Comparison of ENCODE assay signal across 10 cellular contexts in genomic region chr3:46848271-46849097, GRCh38. TPM values are rescaled to one million over a fixed set of nuclear protein-coding genes. Genes with fewer than 3 reads are reported as not detected.
A peak's percentile ranks its signal among the peaks of the same experiment; 100 is the strongest.
DNase-seq lines count a peak whose midpoint lies in the region; ATAC-seq and TF ChIP-seq lines count a peak whose summit lies in the region.
"Had no signal": no experiment of that assay in that cellular context is flagged by ENCODE, and none has a peak within 500 bp of the region (broad histone marks: within the 10 kb centered on the region; RNA-seq: fewer than 3 reads in every experiment).

No MANE protein-coding gene starts in this region.

- CTCF ChIA-PET in OCI-LY7 (lab: Charles Lee; ENCODE audit: unreplicated experiment): no interaction called here

- H3K27ac ChIP-seq in OCI-LY7 (ENCODE audit: low read depth, low read length, poor library complexity, severe bottlenecking): no peak overlapping the region
- H3K27ac ChIP-seq: SK-N-MC had no signal

- no peaks in the 10 kb centered on the region for H3K36me3 ChIP-seq in OCI-LY7 (ENCODE audit: insufficient read depth, low read length)

- no peaks in the 10 kb centered on the region for H4K20me1 ChIP-seq in OCI-LY7 (ENCODE audit: insufficient read depth, low read length)

- TF ChIP-seq CTCF in GM12873 (IDR thresholded peaks at IDR 0.05; ENCODE audit: insufficient read depth, low read depth, low read length, missing control alignments) (peak; percentile 73), OCI-LY7 (conservative IDR thresholded peaks at IDR 0.05; ENCODE audit: low read length) (peak; percentile 75), progenitor cell of endocrine pancreas (IDR thresholded peaks at IDR 0.05; ENCODE audit: unreplicated experiment) (peak; percentile 53)

- POLR2A ChIA-PET in OCI-LY7 (lab: Charles Lee): no interaction called here

- H3K4me3 ChIP-seq in OCI-LY7 (ENCODE audit: low read depth, low read length, poor library complexity, severe bottlenecking): no peak overlapping the region
- H3K4me3 ChIP-seq: SK-N-MC had no signal

- no peaks in the 10 kb centered on the region for H3K36me3 Mint-ChIP-seq in progenitor cell of endocrine pancreas (ENCODE audit: insufficient read depth)
- H3K36me3 Mint-ChIP-seq: memory B cell had no signal

- no peak for TF ChIP-seq POLR2A in erythroblast (IDR thresholded peaks at IDR 0.05; ENCODE audit: low read length)

- H3K9me3 Mint-ChIP-seq in progenitor cell of endocrine pancreas (ENCODE audit: low read depth): no peaks in the 10 kb centered on the region
- H3K9me3 Mint-ChIP-seq: memory B cell had no signal

- no peak overlapping the region for H3K4me2 ChIP-seq in OCI-LY7 (ENCODE audit: low read length)

- no peak overlapping the region for H2AFZ ChIP-seq in OCI-LY7 (ENCODE audit: low read length)

- peak; percentile 19 for DNase-seq in OCI-LY7 (ENCODE audit: low spot score)
- DNase-seq in erythroblast (lab: John Stamatoyannopoulos, UW): peak; percentile 16 to 44
- no peak for DNase-seq in progenitor cell of endocrine pancreas (ENCODE audit: low spot score, unreplicated experiment)
- DNase-seq in DMS114 treated with DMSO at 0.1 percent for 48 hours (lab: John Stamatoyannopoulos, UW; ENCODE audit: unreplicated experiment): no peak
- DNase-seq in NCI-H2107 (lab: John Stamatoyannopoulos, UW): no peak

- peaks cover 4% of the 10 kb centered on the region for H3K27me3 Mint-ChIP-seq in progenitor cell of endocrine pancreas
- H3K27me3 Mint-ChIP-seq: memory B cell had no signal

- no peaks in the 10 kb centered on the region for H3K9me3 ChIP-seq in OCI-LY7 (ENCODE audit: low read length)

- peaks cover 4% of the 10 kb centered on the region for H3K4me1 Mint-ChIP-seq in progenitor cell of endocrine pancreas (ENCODE audit: low read depth)

- no TSS peak for BruUV-seq in OCI-LY7 (replicated peaks; lab: Mats Ljungman, UMichigan)

- no peak overlapping the region for H3K4me3 Mint-ChIP-seq in progenitor cell of endocrine pancreas (ENCODE audit: low read depth)
- H3K4me3 Mint-ChIP-seq: memory B cell had no signal

- no peaks in the 10 kb centered on the region for H3K9me2 ChIP-seq in OCI-LY7 (ENCODE audit: insufficient read depth, low read length)

- H3K27ac Mint-ChIP-seq in progenitor cell of endocrine pancreas: no peak overlapping the region
- H3K27ac Mint-ChIP-seq: memory B cell had no signal

- no peaks in the 10 kb centered on the region for H3K79me2 ChIP-seq in OCI-LY7 (ENCODE audit: insufficient read depth, low read depth, low read length)

- H3K4me1 ChIP-seq in OCI-LY7 (ENCODE audit: insufficient read depth, low read length, poor library complexity, severe bottlenecking): no peaks in the 10 kb centered on the region

- intact Hi-C loops in OCI-LY7 (cut with micrococcal nuclease; ENCODE audit: unreplicated experiment): no loop called here

- no peak for ATAC-seq in HG02623 (IDR thresholded peaks at IDR 0.05; ENCODE audit: unreplicated experiment)
- no peak for ATAC-seq in HG02840 (IDR thresholded peaks at IDR 0.05; ENCODE audit: low FRiP score, unreplicated experiment)

RNA-seq across cellular contexts. Expression of gene MYL3, which starts 14.8 kb away (rescaled TPM):
- total RNA-seq in OCI-LY7 (2014; rRNA removed; shearing (Covaris generic)): not detected in 2 replicates
- total RNA-seq in OCI-LY7 (2022) (not detected in 2 replicates), progenitor cell of endocrine pancreas (0.33 TPM in 1 of 2 replicates, not detected in the other)

RNA-seq across cellular contexts. Expression of gene PTH1R, which starts 29.0 kb away (rescaled TPM):
- total RNA-seq in OCI-LY7 (2014; rRNA removed; shearing (Covaris generic)): not detected in 2 replicates
- total RNA-seq in OCI-LY7 (2022) (not detected in 2 replicates), progenitor cell of endocrine pancreas (0.26 and 0.40 TPM in 2 replicates)

Comparison
In these comparisons a context has a peak if more than half of its experiments do, and no peak if none do; other contexts are left out.
1. DNase-seq: peak in OCI-LY7 (single experiment) and erythroblast (2 of 2); none in progenitor cell of endocrine pancreas (single experiment), DMS114 treated with DMSO at 0.1 percent for 48 hours (single experiment) and NCI-H2107 (single experiment).
2. Peak in every context shown above with its lines, with median percentiles within 50 percentile points of each other: CTCF ChIP-seq.